8 cellular contexts compared by ENCODE assay signal in genomic region chr4:113547487-113548042, GRCh38.
DNase-seq lines count a peak whose midpoint lies in the region; ATAC-seq and TF ChIP-seq lines count a peak whose summit lies in the region.

No MANE protein-coding gene starts in this region.

- no peaks in the 10 kb centered on the region for H3K9me3 ChIP-seq in spleen

- WGBS in spleen, 5 donors = 8 to 16% (median 11%) methylated on average over 5 of the region's 5 CpGs

- DNase-seq in AG08396 (ENCODE audit: low spot score) (peak; percentile 74), NCI-H2196 (lab: John Stamatoyannopoulos, UW; ENCODE audit: unreplicated experiment) (peak; percentile 58), UCSD-AML1 (lab: John Stamatoyannopoulos, UW; ENCODE audit: unreplicated experiment) (peak; percentile 65), brain microvascular endothelial cell (peak; percentile 94), iPS-NIHi11 (ENCODE audit: low spot score) (peak; percentile 86), spleen (peak; percentile 94)

- TF ChIP-seq CTCF in brain microvascular endothelial cell (IDR thresholded peaks at IDR 0.05; ENCODE audit: low read depth, low read length, missing control alignments) = peak; percentile 98
- TF ChIP-seq CTCF in spleen (IDR thresholded peaks at IDR 0.05 in 8 of 11, conservative IDR thresholded peaks at IDR 0.05 in 3 of 11) = peak; percentile 94 to 98 (median 97)

- H3K27ac ChIP-seq in brain microvascular endothelial cell (no peak overlapping the region), spleen (peak overlapping the region; percentile 6 to 62 (median 37))

- H3K4me1 ChIP-seq in spleen = peaks cover 3 to 18% (median 10%) of the 10 kb centered on the region in 6 donors

- H3K27me3 ChIP-seq in brain microvascular endothelial cell (replicated peaks) = no peaks in the 10 kb centered on the region
- H3K27me3 ChIP-seq in spleen (replicated peaks in 1 of 7) = no peaks in the 10 kb centered on the region

- TF ChIP-seq POLR2A in spleen (IDR thresholded peaks at IDR 0.05) = no peak

- ATAC-seq in GM18870 (IDR thresholded peaks at IDR 0.05; ENCODE audit: unreplicated experiment) (peak; percentile 99), HG03103 (IDR thresholded peaks at IDR 0.05; ENCODE audit: low read depth, unreplicated experiment) (peak; percentile 99)

- in situ Hi-C loops in brain microvascular endothelial cell (cut with HindIII; ENCODE audit: low pct_ligation_motif_present, low sequenced_read_pairs) = no loop called here

- intact Hi-C loops in spleen (cut with DNase I; ENCODE audit: low total_unique reads) = loop anchor here (10.0 kb wide), 1 partner anchor 87 kb away; no protein-coding TSS in a partner anchor

- H3K4me3 ChIP-seq in brain microvascular endothelial cell (ENCODE audit: low read depth, low read length) = no peak overlapping the region
- no peak overlapping the region for H3K4me3 ChIP-seq in spleen

- H3K36me3 ChIP-seq in brain microvascular endothelial cell (replicated peaks) (no peaks in the 10 kb centered on the region), spleen (peaks cover 0 to 22% (median 0%) of the 10 kb centered on the region in 6 donors)
